1 cellular context compared by ENCODE assay signal in genomic region chrX:10612215-10612614, GRCh38.
TF ChIP-seq lines count a peak whose summit lies in the region.

No MANE protein-coding gene starts in this region.

TF ChIP-seq in SK-N-SH treated with all-trans-retinoic acid at 6 μM for 48 hours, 23 proteins besides CTCF, POLR2A, EP300 and RAD21 (continued from another document):
- no peak for TF ChIP-seq PPARA (CRISPR knock-in tag; IDR thresholded peaks at IDR 0.05; ENCODE audit: borderline replicate concordance)
- TF ChIP-seq ISL1 (CRISPR knock-in tag; IDR thresholded peaks at IDR 0.05): no peak; the same call in 1 of the 2 replicates
- TF ChIP-seq POU6F1 (CRISPR knock-in tag; IDR thresholded peaks at IDR 0.05; ENCODE audit: borderline replicate concordance, low read depth): no peak
- TF ChIP-seq ZNF8 (CRISPR knock-in tag; IDR thresholded peaks at IDR 0.05): no peak
- no peak for TF ChIP-seq ZFP30 (CRISPR knock-in tag; IDR thresholded peaks at IDR 0.05)
- TF ChIP-seq ZC3H10 (CRISPR knock-in tag; IDR thresholded peaks at IDR 0.05): no peak
- TF ChIP-seq ZNF70 (CRISPR knock-in tag; IDR thresholded peaks at IDR 0.05): no peak
